In the genomic region with DNA sequence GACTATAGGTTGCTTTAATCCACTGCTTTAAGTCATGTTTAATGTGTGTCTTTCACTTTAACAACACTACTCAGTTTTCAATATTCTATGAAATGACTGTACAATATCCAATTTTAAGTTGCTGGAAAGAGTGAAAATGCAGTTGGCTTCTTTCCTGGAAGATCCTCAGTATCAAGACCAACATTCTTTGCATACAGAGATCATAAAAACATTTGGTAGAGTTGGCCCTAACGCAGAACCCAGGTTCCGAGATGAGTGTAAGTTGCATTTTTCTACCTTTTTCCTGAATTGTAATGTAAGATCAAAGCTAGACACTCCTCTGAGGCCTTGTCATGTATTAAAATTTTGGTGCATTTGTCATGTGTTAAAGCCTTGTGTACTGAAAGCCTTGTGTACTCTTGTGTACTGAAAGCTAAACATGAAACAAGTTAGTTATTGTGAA, we compare ENCODE assay signal across 14 cellular contexts. TPM values are rescaled to one million over a fixed set of nuclear protein-coding genes. Genes with fewer than 3 reads are reported as not detected.
DNase-seq lines count a peak whose midpoint lies in the region; ATAC-seq, FAIRE-seq and TF ChIP-seq lines count a peak whose summit lies in the region.
"Had no signal": no experiment of that assay in that cellular context is flagged by ENCODE, and none has a peak within 500 bp of the region (broad histone marks: within the 10 kb centered on the region; RNA-seq: fewer than 3 reads in every experiment).

No MANE protein-coding gene starts in this region.

- CTCF ChIA-PET in MCF 10A (lab: Yijun Ruan, JAX): interaction anchor here (1.3 kb wide), 1 partner anchor 98 kb away, joined by 4 read pairs; no protein-coding TSS in a partner anchor

- H3K27ac Mint-ChIP-seq in MCF 10A (ENCODE audit: low read depth, unreplicated experiment): peak overlapping the region; percentile 27
- peak overlapping the region; percentile 29 for H3K27ac Mint-ChIP-seq in activated T-helper 1 cell treated with anti-CD3 and anti-CD28 coated beads, Interleukin-12 subunit alpha, Interleukin-12 subunit beta, Interleukin-2, Interleukin-4 antibody, amounts not matched to agents 30 ng/mL and 10 ng/mL and 1 ng/mL, durations not matched to agents 14 hours and 24 hours and 36 hours
- H3K27ac Mint-ChIP-seq: T-helper 1 cell treated with Interleukin-12 subunit alpha and Interleukin-12 subunit beta and Interleukin-4 antibody, amounts not matched to agents 30 μg/mL and 1 μg/mL, for 36 hours had no signal

- no TSS peak for BruUV-seq in MCF 10A (replicated peaks; lab: Mats Ljungman, UMichigan)

- peak; percentile 33 for DNase-seq in MCF 10A (ENCODE audit: unreplicated experiment)
- no peak for DNase-seq in breast epithelium (ENCODE audit: low spot score in 2 of 2)
- DNase-seq in activated T-helper 1 cell treated with anti-CD3 and anti-CD28 coated beads, Interleukin-12 subunit alpha, Interleukin-12 subunit beta, Interleukin-2, Interleukin-4 antibody, amounts not matched to agents 30 ng/mL and 10 ng/mL and 1 ng/mL, durations not matched to agents 14 hours and 24 hours and 36 hours (ENCODE audit: low spot score): no peak
- DNase-seq in fibroblast of the aortic adventitia (ENCODE audit: low read depth): peak; percentile 92
- DNase-seq in stromal cell of bone marrow (ENCODE audit: low read depth): peak; percentile 78
- no peak for DNase-seq in globus pallidus (ENCODE audit: low spot score)
- no peak for DNase-seq in RCC 7860 (ENCODE audit: low spot score)
- DNase-seq: activated CD8-positive, alpha-beta memory T cell treated with anti-CD3 and anti-CD28 coated beads for 24 hours; central memory CD4-positive, alpha-beta T cell; NCI-H2029; upper lobe of left lung had no signal

- H3K27me3 ChIP-seq in breast epithelium: no peaks in the 10 kb centered on the region
- H3K27me3 ChIP-seq: upper lobe of left lung had no signal

- H3K27ac ChIP-seq in breast epithelium: no peak overlapping the region
- H3K27ac ChIP-seq: C4-2B, upper lobe of left lung had no signal

- peaks cover 11% of the 10 kb centered on the region for H3K4me1 Mint-ChIP-seq in MCF 10A (ENCODE audit: insufficient read depth, unreplicated experiment)
- H3K4me1 Mint-ChIP-seq in activated T-helper 1 cell treated with anti-CD3 and anti-CD28 coated beads, Interleukin-12 subunit alpha, Interleukin-12 subunit beta, Interleukin-2, Interleukin-4 antibody, amounts not matched to agents 30 ng/mL and 10 ng/mL and 1 ng/mL, durations not matched to agents 14 hours and 24 hours and 36 hours (ENCODE audit: low read depth): peaks cover 35% of the 10 kb centered on the region

- ATAC-seq in HG02970 (IDR thresholded peaks at IDR 0.05; ENCODE audit: low FRiP score, unreplicated experiment): no peak

- no peak for TF ChIP-seq POLR2A in breast epithelium (IDR thresholded peaks at IDR 0.05)

- H3K9me3 Mint-ChIP-seq in MCF 10A (ENCODE audit: unreplicated experiment): no peaks in the 10 kb centered on the region
- no peaks in the 10 kb centered on the region for H3K9me3 Mint-ChIP-seq in activated T-helper 1 cell treated with anti-CD3 and anti-CD28 coated beads, Interleukin-12 subunit alpha, Interleukin-12 subunit beta, Interleukin-2, Interleukin-4 antibody, amounts not matched to agents 30 ng/mL and 10 ng/mL and 1 ng/mL, durations not matched to agents 14 hours and 24 hours and 36 hours
- H3K9me3 Mint-ChIP-seq: T-helper 1 cell treated with Interleukin-12 subunit alpha and Interleukin-12 subunit beta and Interleukin-4 antibody, amounts not matched to agents 30 μg/mL and 1 μg/mL, for 36 hours had no signal

- peak overlapping the region; percentile 16 for H3K4me3 Mint-ChIP-seq in MCF 10A (ENCODE audit: unreplicated experiment)
- no peak overlapping the region for H3K4me3 Mint-ChIP-seq in activated T-helper 1 cell treated with anti-CD3 and anti-CD28 coated beads, Interleukin-12 subunit alpha, Interleukin-12 subunit beta, Interleukin-2, Interleukin-4 antibody, amounts not matched to agents 30 ng/mL and 10 ng/mL and 1 ng/mL, durations not matched to agents 14 hours and 24 hours and 36 hours
- H3K4me3 Mint-ChIP-seq: T-helper 1 cell treated with Interleukin-12 subunit alpha and Interleukin-12 subunit beta and Interleukin-4 antibody, amounts not matched to agents 30 μg/mL and 1 μg/mL, for 36 hours had no signal

- intact Hi-C loops in MCF 10A (cut with micrococcal nuclease): no loop called here
- intact Hi-C loops in breast epithelium (cut with DNase I; ENCODE audit: low total_unique reads): no loop called here
- intact Hi-C loops in activated T-helper 1 cell treated with anti-CD3 and anti-CD28 coated beads, Interleukin-12 subunit alpha, Interleukin-12 subunit beta, Interleukin-2, Interleukin-4 antibody, amounts not matched to agents 30 ng/mL and 10 ng/mL and 1 ng/mL, durations not matched to agents 14 hours and 24 hours and 36 hours (cut with micrococcal nuclease): loop anchor here (5.0 kb wide), 2 partner anchors 45 to 85 kb away; partner anchors contain the start of gene TNFRSF11A

- H3K4me3 ChIP-seq in breast epithelium (no peak overlapping the region), fibroblast of the aortic adventitia (ENCODE audit: low read depth, low read length) (no peak overlapping the region)
- H3K4me3 ChIP-seq: upper lobe of left lung had no signal

- H3K27me3 Mint-ChIP-seq in MCF 10A (ENCODE audit: insufficient read depth, unreplicated experiment): no peaks in the 10 kb centered on the region
- H3K27me3 Mint-ChIP-seq in activated T-helper 1 cell treated with anti-CD3 and anti-CD28 coated beads, Interleukin-12 subunit alpha, Interleukin-12 subunit beta, Interleukin-2, Interleukin-4 antibody, amounts not matched to agents 30 ng/mL and 10 ng/mL and 1 ng/mL, durations not matched to agents 14 hours and 24 hours and 36 hours (ENCODE audit: insufficient read depth): no peaks in the 10 kb centered on the region

- POLR2A ChIA-PET in MCF 10A (lab: Yijun Ruan, JAX): no interaction called here

- H3K36me3 ChIP-seq in breast epithelium: peaks cover 8% of the 10 kb centered on the region

- H3K9me3 ChIP-seq in breast epithelium: no peaks in the 10 kb centered on the region
- H3K9me3 ChIP-seq: upper lobe of left lung had no signal

- no peaks in the 10 kb centered on the region for H3K4me1 ChIP-seq in breast epithelium
- H3K4me1 ChIP-seq: upper lobe of left lung had no signal

- FAIRE-seq in RCC 7860 (lab: Jason Lieb, UNC): no peak

- H3K36me3 Mint-ChIP-seq in MCF 10A (ENCODE audit: insufficient read depth, unreplicated experiment): peaks cover 26% of the 10 kb centered on the region
- H3K36me3 Mint-ChIP-seq in activated T-helper 1 cell treated with anti-CD3 and anti-CD28 coated beads, Interleukin-12 subunit alpha, Interleukin-12 subunit beta, Interleukin-2, Interleukin-4 antibody, amounts not matched to agents 30 ng/mL and 10 ng/mL and 1 ng/mL, durations not matched to agents 14 hours and 24 hours and 36 hours (ENCODE audit: low read depth): peaks cover 39% of the 10 kb centered on the region

- TF ChIP-seq CTCF in MCF 10A (IDR thresholded peaks at IDR 0.05; ENCODE audit: unreplicated experiment) (no peak), breast epithelium (IDR thresholded peaks at IDR 0.05) (no peak), fibroblast of the aortic adventitia (IDR thresholded peaks at IDR 0.05; ENCODE audit: insufficient read depth, low read length) (no peak)

RNA-seq across cellular contexts. Expression of gene TNFRSF11A, which starts 42.9 kb away (rescaled TPM):
- total RNA-seq in MCF 10A (2022): 2.3 and 3.0 TPM in 2 replicates
- total RNA-seq in breast epithelium: 1 to 10 TPM; 4.2 to 6.4 (median 4.6) TPM
- 22.9 and 27.1 TPM in 2 replicates for total RNA-seq in activated T-helper 1 cell treated with anti-CD3 and anti-CD28 coated beads, Interleukin-12 subunit alpha, Interleukin-12 subunit beta, Interleukin-2, Interleukin-4 antibody, amounts not matched to agents 30 ng/mL and 10 ng/mL and 1 ng/mL, durations not matched to agents 14 hours and 24 hours and 36 hours
- 0.08 and 1.1 TPM in 2 replicates for total RNA-seq in fibroblast of the aortic adventitia (ENCODE audit: low replicate concordance)

Comparison
In these comparisons a context has a peak if more than half of its experiments do, and no peak if none do; other contexts are left out.
1. DNase-seq: peak in MCF 10A (single experiment), fibroblast of the aortic adventitia (single experiment) and stromal cell of bone marrow (single experiment); none in breast epithelium (0 of 2), activated T-helper 1 cell treated with anti-CD3 and anti-CD28 coated beads, Interleukin-12 subunit alpha, Interleukin-12 subunit beta, Interleukin-2, Interleukin-4 antibody, amounts not matched to agents 30 ng/mL and 10 ng/mL and 1 ng/mL, durations not matched to agents 14 hours and 24 hours and 36 hours (single experiment), globus pallidus (single experiment) and RCC 7860 (single experiment).